Comparison of ENCODE assay signal across 2 cellular contexts in the genomic region with DNA sequence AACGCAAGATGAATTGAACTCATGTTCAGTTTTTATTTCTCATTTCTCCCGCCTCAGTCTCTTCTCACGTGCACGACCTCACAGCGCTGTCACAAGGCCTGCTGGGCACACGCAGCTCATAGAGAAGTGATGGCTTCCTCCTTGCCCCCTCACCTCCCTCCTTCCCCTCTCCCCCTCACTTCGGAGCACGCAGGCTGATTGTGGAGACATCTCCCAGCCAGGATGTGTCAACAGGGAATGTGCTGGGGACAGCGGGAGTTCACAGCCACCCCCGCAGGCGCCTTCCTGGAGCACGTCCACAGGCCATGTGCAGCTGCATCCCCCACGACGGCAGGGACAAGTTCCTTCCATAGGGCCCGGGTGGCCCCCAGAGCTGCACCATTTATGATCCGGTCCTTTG.
TF ChIP-seq lines count a peak whose summit lies in the region.

No MANE protein-coding gene starts in this region.

TF ChIP-seq in SK-N-SH, 30 proteins besides CTCF, POLR2A, EP300 and RAD21 (continued from another document):
- TF ChIP-seq USF1 (IDR thresholded peaks at IDR 0.05; ENCODE audit: borderline replicate concordance, low read depth) (no peak), EZH2phosphoT487 (IDR thresholded peaks at IDR 0.05; ENCODE audit: borderline replicate concordance, low read depth) (no peak), FOXM1 (IDR thresholded peaks at IDR 0.05; ENCODE audit: low read depth) (no peak), FOSL2 (IDR thresholded peaks at IDR 0.05; ENCODE audit: borderline replicate concordance, low read depth) (no peak), RFX5 (IDR thresholded peaks at IDR 0.05; ENCODE audit: low read length) (no peak), NRF1 (IDR thresholded peaks at IDR 0.05; ENCODE audit: low read depth, low read length) (no peak), MAX (IDR thresholded peaks at IDR 0.05; ENCODE audit: low read depth) (no peak)

TF ChIP-seq in SK-N-SH treated with all-trans-retinoic acid at 6 μM for 48 hours, 23 proteins besides CTCF, POLR2A, EP300 and RAD21 (continued from another document):
- TF ChIP-seq ARNTL (CRISPR knock-in tag; IDR thresholded peaks at IDR 0.05; ENCODE audit: borderline replicate concordance, low read depth) (no peak), ISL1 (CRISPR knock-in tag; IDR thresholded peaks at IDR 0.05) (no peak), TSHZ2 (CRISPR knock-in tag; IDR thresholded peaks at IDR 0.05) (no peak), ZFP30 (CRISPR knock-in tag; IDR thresholded peaks at IDR 0.05) (no peak), OSR1 (CRISPR knock-in tag; IDR thresholded peaks at IDR 0.05) (no peak)
- TF ChIP-seq, protein P1, sequence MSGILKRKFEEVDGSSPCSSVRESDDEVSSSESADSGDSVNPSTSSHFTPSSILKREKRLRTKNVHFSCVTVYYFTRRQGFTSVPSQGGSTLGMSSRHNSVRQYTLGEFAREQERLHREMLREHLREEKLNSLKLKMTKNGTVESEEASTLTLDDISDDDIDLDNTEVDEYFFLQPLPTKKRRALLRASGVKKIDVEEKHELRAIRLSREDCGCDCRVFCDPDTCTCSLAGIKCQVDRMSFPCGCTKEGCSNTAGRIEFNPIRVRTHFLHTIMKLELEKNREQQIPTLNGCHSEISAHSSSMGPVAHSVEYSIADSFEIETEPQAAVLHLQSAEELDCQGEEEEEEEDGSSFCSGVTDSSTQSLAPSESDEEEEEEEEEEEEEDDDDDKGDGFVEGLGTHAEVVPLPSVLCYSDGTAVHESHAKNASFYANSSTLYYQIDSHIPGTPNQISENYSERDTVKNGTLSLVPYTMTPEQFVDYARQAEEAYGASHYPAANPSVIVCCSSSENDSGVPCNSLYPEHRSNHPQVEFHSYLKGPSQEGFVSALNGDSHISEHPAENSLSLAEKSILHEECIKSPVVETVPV (CRISPR knock-in tag; IDR thresholded peaks at IDR 0.05): no peak
